8 cellular contexts compared by ENCODE assay signal in the genomic region with DNA sequence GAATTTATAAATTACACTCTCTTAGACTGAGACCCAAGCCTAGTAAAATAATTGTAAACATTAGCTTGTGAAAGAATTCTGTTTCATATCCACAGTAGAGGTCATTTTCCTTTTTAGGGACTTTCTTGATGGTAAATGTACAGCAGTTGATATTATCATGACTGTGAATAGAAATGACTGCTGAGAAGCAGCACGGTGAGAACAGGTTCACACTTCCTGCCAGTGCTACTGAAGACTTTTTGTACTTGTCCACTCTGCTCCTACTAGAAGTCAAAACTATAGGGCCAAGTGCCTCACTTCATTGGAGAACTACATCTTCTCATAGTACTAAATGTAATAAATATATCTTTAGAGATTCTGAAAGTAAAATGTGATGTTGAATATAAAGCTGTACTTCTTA.
DNase-seq lines count a peak whose midpoint lies in the region; ATAC-seq, FAIRE-seq and TF ChIP-seq lines count a peak whose summit lies in the region.
"Not testable (repeated sequence)": the region's sequence is repeated elsewhere in the genome, so short reads cannot be mapped to it uniquely, and the experiment has no call there.

No MANE protein-coding gene starts in this region.

- H3K4me3 ChIP-seq in MM.1S (ENCODE audit: low read length); keratinocyte (ENCODE audit: control insufficient read depth in 2 of 3, extremely low read depth in 1 of 3, insufficient read depth in 2 of 3, low read depth in 1 of 3, low read length in 3 of 3): not testable (repeated sequence)

- not testable (repeated sequence) for TF ChIP-seq CTCF in MM.1S (IDR thresholded peaks at IDR 0.05; ENCODE audit: low read length); keratinocyte (optimal IDR thresholded peaks at IDR 0.05 in 1 of 3, IDR thresholded peaks at IDR 0.05 in 1 of 3, conservative IDR thresholded peaks at IDR 0.05 in 1 of 3; ENCODE audit: extremely low read depth in 1 of 3, insufficient read depth in 2 of 3, low read length in 3 of 3)

- not testable (repeated sequence) for H3K9me3 ChIP-seq in MM.1S (replicated peaks; ENCODE audit: insufficient read depth, low read length); keratinocyte (ENCODE audit: control insufficient read depth, low read depth, low read length)

- dilution Hi-C loops in keratinocyte (cut with MboI; ENCODE audit: extremely low pct_ligation_motif_present, low sequenced_read_pairs) = not testable (repeated sequence)

- H3K9me1 ChIP-seq in keratinocyte (ENCODE audit: control insufficient read depth, extremely low read depth, insufficient read depth, low read length) = not testable (repeated sequence)

- peaks cover 48% of the 10 kb centered on the region for H3F3A ChIP-seq in MM.1S (ENCODE audit: insufficient read depth, low read length)

- peak; percentile 71 for ATAC-seq in GM18505 (IDR thresholded peaks at IDR 0.05; ENCODE audit: unreplicated experiment)
- peak; percentile 61 for ATAC-seq in GM19035 (IDR thresholded peaks at IDR 0.05; ENCODE audit: unreplicated experiment)
- ATAC-seq in GM21381 (IDR thresholded peaks at IDR 0.05; ENCODE audit: unreplicated experiment) = peak; percentile 52
- ATAC-seq in HG02973 (IDR thresholded peaks at IDR 0.05; ENCODE audit: unreplicated experiment) = peak; percentile 57
- ATAC-seq in HG03432 (IDR thresholded peaks at IDR 0.05; ENCODE audit: unreplicated experiment) = peak; percentile 65

- not testable (repeated sequence) for TF ChIP-seq POLR2A in GM18505 (IDR thresholded peaks at IDR 0.05; ENCODE audit: borderline replicate concordance, extremely low read depth, insufficient read depth, insufficient read length); H54 (IDR thresholded peaks at IDR 0.05; ENCODE audit: low read depth, low read length)

- not testable (repeated sequence) for H4K20me1 ChIP-seq in MM.1S (ENCODE audit: insufficient read depth, low read length); keratinocyte (ENCODE audit: control insufficient read depth, extremely low read depth, insufficient read depth, low read length)

- peak overlapping the region; percentile 10; the same call in 1 of the 2 replicates for H3K9ac ChIP-seq in MM.1S (ENCODE audit: low read length)
- H3K9ac ChIP-seq in keratinocyte (ENCODE audit: control insufficient read depth, extremely low read depth, insufficient read depth, low read length) = not testable (repeated sequence)

- H3K4me2 ChIP-seq in MM.1S (ENCODE audit: low read depth, low read length) = peak overlapping the region; percentile 34; the same call in 1 of the 2 replicates
- H3K4me2 ChIP-seq in keratinocyte (ENCODE audit: control insufficient read depth, extremely low read depth, insufficient read depth, low read depth, low read length) = not testable (repeated sequence)

- H3K9me2 ChIP-seq in MM.1S (replicated peaks; ENCODE audit: insufficient read depth, low read length) = not testable (repeated sequence)

- peak; percentile 45 for FAIRE-seq in H54 (lab: Jason Lieb, UNC)
- peak; percentile 53 for FAIRE-seq in keratinocyte (lab: Jason Lieb, UNC)

- not testable (repeated sequence) for H3K36me3 ChIP-seq in MM.1S (replicated peaks; ENCODE audit: insufficient read depth, low read length); keratinocyte (ENCODE audit: control insufficient read depth in 2 of 2, extremely low read depth in 1 of 2, insufficient read depth in 2 of 2, low read length in 2 of 2)

- peak overlapping the region; percentile 32; the same call in 1 of the 2 replicates for H2AFZ ChIP-seq in MM.1S (ENCODE audit: low read length)
- not testable (repeated sequence) for H2AFZ ChIP-seq in keratinocyte (ENCODE audit: control insufficient read depth, low read length)

- not testable (repeated sequence) for H3K27me3 ChIP-seq in MM.1S (replicated peaks; ENCODE audit: insufficient read depth, low read length); keratinocyte (ENCODE audit: control insufficient read depth, extremely low read depth, insufficient read depth, low read length)

- peaks cover 53% of the 10 kb centered on the region for H3K4me1 ChIP-seq in MM.1S (ENCODE audit: low read length)
- not testable (repeated sequence) for H3K4me1 ChIP-seq in keratinocyte (ENCODE audit: control insufficient read depth, extremely low read depth, insufficient read depth, low read length)

- H3K27ac ChIP-seq in MM.1S (ENCODE audit: low read length) = peak overlapping the region; percentile 58; the same call in 1 of the 2 replicates
- H3K27ac ChIP-seq in keratinocyte (ENCODE audit: control insufficient read depth, insufficient read depth, low read length) = not testable (repeated sequence)

- not testable (repeated sequence) for H3K79me2 ChIP-seq in MM.1S (ENCODE audit: low read length); keratinocyte (ENCODE audit: control insufficient read depth, insufficient read depth, low read length)

- not testable (repeated sequence) for DNase-seq in H54 (ENCODE audit: insufficient read length, low spot score); keratinocyte (ENCODE audit: low read depth, low spot score)
- DNase-seq in MM.1S = peak; percentile 41
